In the genomic region with DNA sequence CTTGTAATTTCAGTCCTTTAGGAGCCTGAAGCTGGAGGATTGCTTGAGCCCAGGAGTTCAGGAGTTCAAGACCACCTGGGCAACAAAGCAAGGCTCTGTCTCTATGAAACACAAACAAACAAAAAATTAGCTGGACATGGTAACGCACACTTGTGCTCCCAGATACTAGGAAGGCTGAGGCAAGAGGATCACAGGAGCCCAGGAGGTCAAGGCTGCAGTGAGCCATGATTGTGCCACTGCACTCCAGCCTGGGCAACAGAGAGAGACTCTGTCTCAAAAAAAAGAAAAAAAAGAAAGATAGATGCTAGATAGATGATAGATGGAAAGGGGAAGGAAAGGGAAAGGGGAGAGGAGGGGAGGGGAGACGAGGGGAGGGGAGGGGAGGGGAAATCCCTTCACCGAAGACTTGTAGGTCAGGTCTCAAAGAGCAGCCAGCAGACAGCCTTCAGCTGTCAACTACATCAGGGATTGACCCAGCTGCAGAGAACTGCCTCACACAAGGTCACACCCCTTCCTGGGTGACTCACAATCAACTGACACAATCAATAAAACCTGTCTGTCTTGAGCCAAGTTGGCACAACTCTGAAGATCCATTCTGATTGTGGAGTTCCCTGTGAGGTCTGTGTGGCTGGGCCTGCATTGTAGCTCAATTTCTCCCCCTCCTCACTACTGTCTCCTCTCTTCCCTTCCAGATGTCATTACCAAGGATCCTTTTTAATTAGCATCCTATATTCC, we compare ENCODE assay signal across 13 cellular contexts.
A peak's percentile ranks its signal among the peaks of the same experiment; 100 is the strongest.
DNase-seq lines count a peak whose midpoint lies in the region; ATAC-seq, FAIRE-seq and TF ChIP-seq lines count a peak whose summit lies in the region.
"Had no signal": no experiment of that assay in that cellular context is flagged by ENCODE, and none has a peak within 500 bp of the region (broad histone marks: within the 10 kb centered on the region; RNA-seq: fewer than 3 reads in every experiment).

No MANE protein-coding gene starts in this region.

- TF ChIP-seq CTCF in NB4 (IDR thresholded peaks at IDR 0.05; ENCODE audit: low read depth, low read length) (no peak), H1 (IDR thresholded peaks at IDR 0.05; ENCODE audit: control extremely low read depth in 1 of 3, insufficient read depth in 1 of 3, low read depth in 1 of 3, low read length in 3 of 3) (no peak), nephron (IDR thresholded peaks at IDR 0.05; ENCODE audit: unreplicated experiment in 3 of 3) (no peak)

- H4K20me1 ChIP-seq in H1 (replicated peaks in 1 of 2; ENCODE audit: control insufficient read depth in 1 of 2, insufficient read depth in 2 of 2, low read length in 2 of 2) = no peaks in the 10 kb centered on the region

- H2AK5ac ChIP-seq in H1 (ENCODE audit: low read depth, low read length) = no peak overlapping the region

- H2BK15ac ChIP-seq in H1 (ENCODE audit: low read length) = 0 out of 2 replicates have a peak overlapping the region, but pooled peaks have one; percentile 10

- CTCF ChIA-PET in H1 (lab: Charles Lee; ENCODE audit: partially characterized antibody) = interaction anchor here (0.7 to 2.5 kb wide), 4 partner anchors 17 to 250 kb away, joined by 3 to 9 read pairs (median 6); no protein-coding TSS in a partner anchor

- H4K91ac ChIP-seq in H1 (replicated peaks; ENCODE audit: insufficient read length, low read length) = no peak overlapping the region

- H3K14ac ChIP-seq in H1 (ENCODE audit: insufficient read length) = no peak overlapping the region

- TF ChIP-seq POLR2A in NB4 (IDR thresholded peaks at IDR 0.05; ENCODE audit: extremely low read depth, insufficient read length) (no peak), H1 (IDR thresholded peaks at IDR 0.05; ENCODE audit: control extremely low read depth in 1 of 2, low read depth in 2 of 2, low read length in 2 of 2) (no peak)

- H3K4me1 Mint-ChIP-seq in nephron = peaks cover 21% of the 10 kb centered on the region
- no peaks in the 10 kb centered on the region for H3K4me1 Mint-ChIP-seq in effector memory CD8-positive, alpha-beta T cell (ENCODE audit: low read depth in 2 of 2)

- H2AFZ ChIP-seq in H1 (ENCODE audit: low read length) = no peak overlapping the region

- no peak for ATAC-seq in effector memory CD8-positive, alpha-beta T cell (replicated peaks)

- no peaks in the 10 kb centered on the region for H3K79me2 ChIP-seq in H1 (ENCODE audit: control insufficient read depth in 1 of 2, insufficient read depth in 2 of 2, low read length in 2 of 2)

- POLR2A ChIA-PET in H1 (lab: Charles Lee; ENCODE audit: partially characterized antibody) = interaction anchor here (1.1 kb wide), 1 partner anchor 20 kb away, joined by 3 read pairs; no protein-coding TSS in a partner anchor

- no peak overlapping the region for H3K27ac ChIP-seq in H1 (ENCODE audit: low read depth, low read length)

- H4K8ac ChIP-seq in H1 (ENCODE audit: extremely low read depth, insufficient read depth, low read length) = no peak overlapping the region

- no peak for TF ChIP-seq RAD21 in H1 (IDR thresholded peaks at IDR 0.05 in 1 of 2, conservative IDR thresholded peaks at IDR 0.05 in 1 of 2; ENCODE audit: low read depth in 2 of 2, low read length in 2 of 2)

- no peaks in the 10 kb centered on the region for H3K9me3 ChIP-seq in H1 (ENCODE audit: insufficient read depth in 2 of 2, low read depth in 1 of 2, low read length in 1 of 2)

- H2BK5ac ChIP-seq in H1 (ENCODE audit: low read depth, low read length) = no peak overlapping the region; the same call in 1 of the 2 replicates

- H3K36me3 ChIP-seq in H1 (ENCODE audit: control insufficient read depth in 2 of 4, insufficient read depth in 4 of 4, low read length in 3 of 4) = no peaks in the 10 kb centered on the region

- H3K23ac ChIP-seq in H1 (ENCODE audit: insufficient read length) = no peak overlapping the region

- no peak overlapping the region for H2BK12ac ChIP-seq in H1 (ENCODE audit: low read depth, low read length)

- peaks cover 4% of the 10 kb centered on the region for H3K27me3 Mint-ChIP-seq in nephron (ENCODE audit: low read depth)
- no peaks in the 10 kb centered on the region for H3K27me3 Mint-ChIP-seq in effector memory CD8-positive, alpha-beta T cell

- no peak overlapping the region for H2BK20ac ChIP-seq in H1 (ENCODE audit: low read length)

- no peak overlapping the region for H3K4me3 Mint-ChIP-seq in nephron
- H3K4me3 Mint-ChIP-seq in effector memory CD8-positive, alpha-beta T cell = no peak overlapping the region
- H3K4me3 Mint-ChIP-seq: activated T-helper 1 cell treated with anti-CD3 and anti-CD28 coated beads, Interleukin-12 subunit alpha, Interleukin-12 subunit beta, Interleukin-2, Interleukin-4 antibody, amounts not matched to agents 30 ng/mL and 10 ng/mL and 1 ng/mL, durations not matched to agents 14 hours and 24 hours and 36 hours; T-helper 1 cell treated with Interleukin-12 subunit alpha and Interleukin-12 subunit beta and Interleukin-4 antibody, amounts not matched to agents 30 μg/mL and 1 μg/mL, for 36 hours had no signal

- DNase-seq in DMS53 treated with DMSO at 0.1 percent for 48 hours (lab: John Stamatoyannopoulos, UW; ENCODE audit: unreplicated experiment) = peak; percentile 85
- peak; percentile 53 for DNase-seq in NB4 (ENCODE audit: low read depth)
- DNase-seq in H1 (ENCODE audit: low read depth in 1 of 2, low spot score in 2 of 2) = no peak
- no peak for DNase-seq in NCI-H524 treated with DMSO at 0.1 percent for 48 hours (lab: John Stamatoyannopoulos, UW)
- no peak for DNase-seq in ecto neural progenitor cell (ENCODE audit: low spot score)
- no peak for DNase-seq in OCI-M1 (lab: John Stamatoyannopoulos, UW)
- no peak for DNase-seq in effector memory CD8-positive, alpha-beta T cell
- DNase-seq: MM.1S, trophoblast cell had no signal

- no peaks in the 10 kb centered on the region for H3K79me1 ChIP-seq in H1 (ENCODE audit: low read depth, low read length)

- H4K5ac ChIP-seq in H1 (ENCODE audit: insufficient read length, low read depth, low read length) = no peak overlapping the region

- H3K4me1 ChIP-seq in H1 (replicated peaks in 1 of 4; ENCODE audit: control insufficient read depth in 3 of 4, insufficient read depth in 4 of 4, low read length in 3 of 4) = no peaks in the 10 kb centered on the region

- H3K18ac ChIP-seq in H1 (ENCODE audit: extremely low read depth, low read length) = no peak overlapping the region

- H3K27me3 ChIP-seq in H1 (replicated peaks in 1 of 4; ENCODE audit: control insufficient read depth in 3 of 4, extremely low read depth in 1 of 4, insufficient read depth in 3 of 4, low read length in 3 of 4) = no peaks in the 10 kb centered on the region

- no peaks in the 10 kb centered on the region for H3K9me3 Mint-ChIP-seq in nephron
- peaks cover 8 to 16% of the 10 kb centered on the region in 2 donors for H3K9me3 Mint-ChIP-seq in effector memory CD8-positive, alpha-beta T cell
- H3K9me3 Mint-ChIP-seq: T-helper 1 cell treated with Interleukin-12 subunit alpha and Interleukin-12 subunit beta and Interleukin-4 antibody, amounts not matched to agents 30 μg/mL and 1 μg/mL, for 36 hours had no signal

- no peaks in the 10 kb centered on the region for H3K23me2 ChIP-seq in H1 (ENCODE audit: low read depth, low read length)

- no CpG with 5 or more reads among the region's 3 CpGs for WGBS in H1 (ENCODE audit: extremely low coverage in 1 of 2, insufficient coverage in 1 of 2, insufficient read length in 1 of 2, insufficient replicate concordance in 2 of 2, low coverage in 1 of 2, low lambda C conversion rate in 2 of 2, missing lambda C conversion rate in 1 of 2), 2 experiments

- H3K36me3 Mint-ChIP-seq in nephron (ENCODE audit: low read depth) = no peaks in the 10 kb centered on the region
- no peaks in the 10 kb centered on the region for H3K36me3 Mint-ChIP-seq in effector memory CD8-positive, alpha-beta T cell (ENCODE audit: insufficient read depth)

- H3K4me3 ChIP-seq in NB4 (ENCODE audit: low read depth, low read length) = no peak overlapping the region
- H3K4me3 ChIP-seq in H1 (ENCODE audit: extremely low read depth in 1 of 4, insufficient read depth in 2 of 4, low read depth in 3 of 4, low read length in 4 of 4) = no peak overlapping the region
- H3K4me3 ChIP-seq: lung had no signal

- no peak overlapping the region for H3K4me2 ChIP-seq in H1 (ENCODE audit: insufficient read depth in 1 of 2, low read depth in 2 of 2, low read length in 2 of 2)

- H2BK120ac ChIP-seq in H1 (replicated peaks; ENCODE audit: low read depth, low read length) = no peak overlapping the region

- H3K9ac ChIP-seq in H1 (replicated peaks in 1 of 4; ENCODE audit: extremely low read depth in 1 of 4, low read depth in 3 of 4, low read length in 3 of 4) = no peak overlapping the region

- H3K27ac Mint-ChIP-seq in nephron = peak overlapping the region; percentile 1 to 70 (median 50)
- no peak overlapping the region for H3K27ac Mint-ChIP-seq in effector memory CD8-positive, alpha-beta T cell
- H3K27ac Mint-ChIP-seq: activated T-helper 1 cell treated with anti-CD3 and anti-CD28 coated beads, Interleukin-12 subunit alpha, Interleukin-12 subunit beta, Interleukin-2, Interleukin-4 antibody, amounts not matched to agents 30 ng/mL and 10 ng/mL and 1 ng/mL, durations not matched to agents 14 hours and 24 hours and 36 hours; T-helper 1 cell treated with Interleukin-12 subunit alpha and Interleukin-12 subunit beta and Interleukin-4 antibody, amounts not matched to agents 30 μg/mL and 1 μg/mL, for 36 hours had no signal

- no peak for TF ChIP-seq EP300 in H1 (IDR thresholded peaks at IDR 0.05; ENCODE audit: borderline replicate concordance in 1 of 2, low read depth in 2 of 2, low read length in 2 of 2)

- no peak overlapping the region for H3K56ac ChIP-seq in H1 (replicated peaks; ENCODE audit: insufficient read length, low read depth, low read length)

- no peak for FAIRE-seq in H1 (lab: Jason Lieb, UNC)

- no peak overlapping the region for H3K4ac ChIP-seq in H1 (replicated peaks; ENCODE audit: insufficient read length, low read depth, low read length)

TF ChIP-seq in H1, 55 proteins besides CTCF, POLR2A, EP300 and RAD21:
- TF ChIP-seq CBX5 (IDR thresholded peaks at IDR 0.05; ENCODE audit: low read depth, low read length) (no peak), KDM4A (IDR thresholded peaks at IDR 0.05; ENCODE audit: low read depth, low read length, severe bottlenecking) (no peak), SRF (IDR thresholded peaks at IDR 0.05; ENCODE audit: low read depth, low read length) (no peak)
TF ChIP-seq in H1: peak in this region for 0.

Comparison
In these comparisons a context has a peak if more than half of its experiments do, and no peak if none do; other contexts are left out.
1. DNase-seq: peak in DMS53 treated with DMSO at 0.1 percent for 48 hours (single experiment) and NB4 (single experiment); none in H1 (0 of 2), NCI-H524 treated with DMSO at 0.1 percent for 48 hours (single experiment), ecto neural progenitor cell (single experiment), OCI-M1 (single experiment) and effector memory CD8-positive, alpha-beta T cell (0 of 3).
2. H3K27ac Mint-ChIP-seq: peak in nephron (3 of 3); none in effector memory CD8-positive, alpha-beta T cell (0 of 2).